In the genomic region with DNA sequence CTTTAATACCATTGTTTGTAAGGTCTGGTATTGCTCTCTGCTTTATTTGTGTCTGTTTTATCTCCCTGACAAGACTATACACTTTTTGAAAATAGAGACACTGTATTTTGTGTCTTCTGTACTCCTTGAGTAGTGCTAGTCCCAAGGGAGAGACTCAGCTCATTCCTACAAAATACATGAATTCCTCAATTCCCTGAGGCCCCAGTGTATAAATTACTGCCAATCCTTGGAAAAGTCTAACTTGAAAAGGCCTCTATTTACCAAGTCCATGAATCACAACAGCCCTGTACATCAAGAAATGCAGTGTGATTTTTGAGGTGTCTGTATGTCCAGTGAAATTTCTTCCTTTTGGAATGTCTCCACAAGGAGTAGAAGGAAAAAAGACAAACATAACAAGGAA, we compare ENCODE assay signal across 19 cellular contexts.
"Had no signal": no experiment of that assay in that cellular context is flagged by ENCODE, and none has a peak within 500 bp of the region (broad histone marks: within the 10 kb centered on the region; RNA-seq: fewer than 3 reads in every experiment).

No MANE protein-coding gene starts in this region.

- H3K27me3 ChIP-seq: gastroesophageal sphincter, left lung, tibial artery, uterus had no signal

- H2AFZ ChIP-seq: parathyroid adenoma had no signal

- H3K79me2 ChIP-seq: parathyroid adenoma had no signal

- DNase-seq: activated CD4-positive, alpha-beta T cell treated with anti-CD3 and anti-CD28 coated beads, Interleukin-2, amount 50 U/mL, for 1 hour; activated CD4-positive, CD25-positive, alpha-beta regulatory T cell; activated naive CD4-positive, alpha-beta T cell; aorta; left lung; mammary epithelial cell; naive B cell; retina; stimulated activated CD4-positive, alpha-beta T cell treated with anti-CD3 and anti-CD28 coated beads, Interleukin-2, amount 100 ng/mL, for 48 hours; T-helper 2 cell; tibial artery; uterus had no signal

- H3K4me1 ChIP-seq: gastroesophageal sphincter, left lung, parathyroid adenoma, tibial artery, uterus had no signal

- H3K4me3 ChIP-seq: gastroesophageal sphincter, left lung, tibial artery, uterus had no signal

- H3K27ac ChIP-seq: gastroesophageal sphincter, left lung, parathyroid adenoma, tibial artery, uterus had no signal

- ATAC-seq: esophagus mucosa; gastroesophageal sphincter; left lung; stimulated activated memory B cell treated with anti-CD40 and anti-IgM and Interleukin-4, amounts not matched to agents 10 μg/mL and 1 μg/mL and 100 μg/mL, for 72 hours had no signal

- H3K36me3 ChIP-seq: gastroesophageal sphincter, left lung, tibial artery, uterus had no signal

- H3K9me3 ChIP-seq: gastroesophageal sphincter, left lung, tibial artery, uterus had no signal

- H3K9ac ChIP-seq: parathyroid adenoma had no signal

- FAIRE-seq: bronchial epithelial cell, keratinocyte, TTC549 had no signal
